19 cellular contexts compared by ENCODE assay signal in the genomic region with DNA sequence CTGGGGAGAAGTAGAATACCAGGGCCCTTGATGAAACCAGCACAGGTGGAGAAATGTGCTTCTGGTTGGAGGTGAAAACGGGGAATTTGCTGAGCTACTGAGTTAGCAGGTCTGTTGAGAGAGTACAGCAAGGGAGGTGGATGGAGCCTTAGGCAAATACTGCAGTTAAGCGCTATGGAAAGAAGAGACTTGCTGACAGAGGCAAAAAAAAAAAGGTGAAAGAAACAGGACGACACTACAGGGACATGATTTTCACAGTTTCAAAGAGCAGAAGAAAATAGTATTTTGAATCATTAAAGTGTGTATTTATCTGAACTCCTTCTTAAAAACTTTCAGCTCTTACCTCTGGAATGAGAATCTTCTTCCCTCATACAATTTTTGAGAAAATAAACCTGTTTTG.
A peak's percentile ranks its signal among the peaks of the same experiment; 100 is the strongest.
DNase-seq lines count a peak whose midpoint lies in the region; ATAC-seq, FAIRE-seq and TF ChIP-seq lines count a peak whose summit lies in the region.
"Had no signal": no experiment of that assay in that cellular context is flagged by ENCODE, and none has a peak within 500 bp of the region (broad histone marks: within the 10 kb centered on the region; RNA-seq: fewer than 3 reads in every experiment).

No MANE protein-coding gene starts in this region.

- H3K4me1 ChIP-seq in A549 (no peaks in the 10 kb centered on the region), K562 (replicated peaks in 1 of 2; ENCODE audit: control insufficient read depth in 2 of 2, insufficient read depth in 2 of 2, low read length in 2 of 2) (no peaks in the 10 kb centered on the region), transverse colon (no peaks in the 10 kb centered on the region)

- H3K27ac ChIP-seq in A549 (no peak overlapping the region), K562 (ENCODE audit: extremely low read depth, low read depth, low read length) (no peak overlapping the region), transverse colon (no peak overlapping the region)

- H3K36me3 ChIP-seq in K562 (ENCODE audit: control insufficient read depth, insufficient read depth, low read length) (no peaks in the 10 kb centered on the region), transverse colon (no peaks in the 10 kb centered on the region)

- H3K9ac ChIP-seq in K562 (ENCODE audit: insufficient read depth in 1 of 2, low read depth in 2 of 2, low read length in 2 of 2) = no peak overlapping the region

- H3K4me3 ChIP-seq in A549 = no peak overlapping the region
- no peak overlapping the region for H3K4me3 ChIP-seq in K562
- H3K4me3 ChIP-seq in transverse colon = no peak overlapping the region
- H3K4me3 ChIP-seq: GM23338 had no signal

- DNase-seq in A549 (ENCODE audit: low read depth in 1 of 2, low spot score in 1 of 2) (no peak), ELF-1 (ENCODE audit: low read depth, low spot score) (peak; percentile 28), K562 (ENCODE audit: extremely low read depth in 1 of 4, low spot score in 3 of 4) (no peak), transverse colon (no peak), NCI-H1930 (lab: John Stamatoyannopoulos, UW) (no peak)
- DNase-seq in stimulated activated CD4-positive, alpha-beta T cell treated with anti-CD3 and anti-CD28 coated beads, Interleukin-4, amount 100 ng/mL, for 1 hour = no peak
- DNase-seq: 8988T; C1 segment of cervical spinal cord; CD4-positive, alpha-beta memory T cell; DMS 273 treated with DMSO at 0.1 percent for 48 hours; DMS79; EL; GF-D8; H9 had no signal

- no peak for TF ChIP-seq EP300 in A549 (IDR thresholded peaks at IDR 0.05)
- no peak for TF ChIP-seq EP300 in K562 (IDR thresholded peaks at IDR 0.05; ENCODE audit: low read length)
- TF ChIP-seq EP300 in transverse colon (IDR thresholded peaks at IDR 0.05; ENCODE audit: low read depth) = no peak

- CTCF ChIA-PET in A549 (lab: Yijun Ruan, JAX) = interaction anchor here (0.6 to 0.7 kb wide), 3 partner anchors 380 to 1560 kb away, joined by 4 to 5 read pairs (median 4); no protein-coding TSS in a partner anchor
- CTCF ChIA-PET in K562 (lab: Yijun Ruan, JAX; ENCODE audit: low intra/inter-chr PET ratio) = interaction anchor here (0.6 kb wide), 1 partner anchor 518 kb away, joined by 3 read pairs; no protein-coding TSS in a partner anchor

- no peaks in the 10 kb centered on the region for H3K9me1 ChIP-seq in K562 (ENCODE audit: control insufficient read depth, insufficient read depth, low read length)

- TF ChIP-seq RAD21 in A549 (conservative IDR thresholded peaks at IDR 0.05 in 1 of 2, IDR thresholded peaks at IDR 0.05 in 1 of 2) (no peak), K562 (CRISPR knock-in tag; conservative IDR thresholded peaks at IDR 0.05 in 1 of 2, IDR thresholded peaks at IDR 0.05 in 1 of 2) (no peak)

- H4K20me1 ChIP-seq in K562 (replicated peaks; ENCODE audit: control insufficient read depth, insufficient read depth, low read length) = no peaks in the 10 kb centered on the region

- no peak for FAIRE-seq in A549 (lab: Jason Lieb, UNC)
- FAIRE-seq in K562 (lab: Jason Lieb, UNC) = no peak
- FAIRE-seq: D721Med, GM12891, GM18507 had no signal

- WGBS in A549 (ENCODE audit: missing lambda C conversion rate) = 41% methylated on average over 3 of the region's 3 CpGs
- WGBS in K562 (ENCODE audit: insufficient coverage, low coverage, missing lambda C conversion rate) = 0% methylated on average over 3 of the region's 3 CpGs
- WGBS in transverse colon (ENCODE audit: low coverage in 1 of 2), 2 donors = 58 to 72% methylated on average over 3 of the region's 3 CpGs

- H3K79me2 ChIP-seq in K562 (ENCODE audit: control insufficient read depth, insufficient read depth, low read length) = no peaks in the 10 kb centered on the region

- no peaks in the 10 kb centered on the region for H3K9me3 ChIP-seq in A549
- no peaks in the 10 kb centered on the region for H3K9me3 ChIP-seq in K562 (replicated peaks; ENCODE audit: control insufficient read depth, insufficient read depth, low read depth, low read length)
- no peaks in the 10 kb centered on the region for H3K9me3 ChIP-seq in transverse colon

- H3K27me3 ChIP-seq in K562 (ENCODE audit: control insufficient read depth in 2 of 2, insufficient read depth in 2 of 2, low read length in 2 of 2) = no peaks in the 10 kb centered on the region
- H3K27me3 ChIP-seq in transverse colon = no peaks in the 10 kb centered on the region

- no peak overlapping the region for H2AFZ ChIP-seq in K562 (ENCODE audit: low read depth, low read length)
- H2AFZ ChIP-seq: GM23338 had no signal

- intact Hi-C loops in K562 (cut with micrococcal nuclease) = no loop called here
- intact Hi-C loops in transverse colon (cut with DNase I; ENCODE audit: low total_unique reads) = no loop called here

- no TSS peak for BruUV-seq in K562 (replicated peaks; lab: Mats Ljungman, UMichigan)

- in situ Hi-C loops in K562 (cut with MboI) = no loop called here
- in situ Hi-C loops in transverse colon (cut with MboI; ENCODE audit: low pct_ligation_motif_present in 1 of 4, low pct_unique_long_range_greater_than_20kb in 1 of 4, low sequenced_read_pairs in 3 of 4) = no loop called here

- H3K4me2 ChIP-seq in A549 (no peak overlapping the region), K562 (ENCODE audit: insufficient read depth, low read length) (no peak overlapping the region)
- H3K4me2 ChIP-seq: GM23338 had no signal

- TF ChIP-seq POLR2A in A549 (IDR thresholded peaks at IDR 0.05; ENCODE audit: low read length) = no peak
- TF ChIP-seq POLR2A in K562 (conservative IDR thresholded peaks at IDR 0.05) = no peak
- TF ChIP-seq POLR2A in transverse colon (IDR thresholded peaks at IDR 0.05) = no peak

- no peak for TF ChIP-seq CTCF in A549 (IDR thresholded peaks at IDR 0.05)
- TF ChIP-seq CTCF in K562 (IDR thresholded peaks at IDR 0.05 in 2 of 3, conservative IDR thresholded peaks at IDR 0.05 in 1 of 3; ENCODE audit: insufficient read depth in 2 of 3, low read depth in 1 of 3, low read length in 3 of 3) = no peak
- no peak for TF ChIP-seq CTCF in transverse colon (IDR thresholded peaks at IDR 0.05)

- POLR2A ChIA-PET in A549 (lab: Yijun Ruan, JAX) (no interaction called here), K562 (lab: Yijun Ruan, JAX) (no interaction called here)

- ATAC-seq in A549 (no peak), K562 (no peak)
- ATAC-seq: GM23338, HCT116 had no signal

TF ChIP-seq in A549, 52 proteins besides CTCF, POLR2A, EP300 and RAD21:
- TF ChIP-seq EHMT2 (IDR thresholded peaks at IDR 0.05; ENCODE audit: low read depth) (no peak), POLR2AphosphoS2 (conservative IDR thresholded peaks at IDR 0.05; ENCODE audit: low read length) (no peak), CHD2 (IDR thresholded peaks at IDR 0.05; ENCODE audit: low read length, partially characterized antibody) (no peak), CBX8 (IDR thresholded peaks at IDR 0.05) (no peak), MAFK (IDR thresholded peaks at IDR 0.05; ENCODE audit: partially characterized antibody) (peak; percentile 61), MAX (IDR thresholded peaks at IDR 0.05) (no peak)
- TF ChIP-seq, protein P1, sequence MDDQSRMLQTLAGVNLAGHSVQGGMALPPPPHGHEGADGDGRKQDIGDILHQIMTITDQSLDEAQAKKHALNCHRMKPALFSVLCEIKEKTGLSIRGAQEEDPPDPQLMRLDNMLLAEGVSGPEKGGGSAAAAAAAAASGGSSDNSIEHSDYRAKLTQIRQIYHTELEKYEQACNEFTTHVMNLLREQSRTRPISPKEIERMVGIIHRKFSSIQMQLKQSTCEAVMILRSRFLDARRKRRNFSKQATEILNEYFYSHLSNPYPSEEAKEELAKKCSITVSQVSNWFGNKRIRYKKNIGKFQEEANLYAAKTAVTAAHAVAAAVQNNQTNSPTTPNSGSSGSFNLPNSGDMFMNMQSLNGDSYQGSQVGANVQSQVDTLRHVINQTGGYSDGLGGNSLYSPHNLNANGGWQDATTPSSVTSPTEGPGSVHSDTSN (IDR thresholded peaks at IDR 0.05) = no peak
TF ChIP-seq in A549: peak in this region for 1.

TF ChIP-seq in K562, 482 proteins besides CTCF, POLR2A, EP300 and RAD21:
- TF ChIP-seq NFATC3 (IDR thresholded peaks at IDR 0.05) (no peak), MAFF (IDR thresholded peaks at IDR 0.05; ENCODE audit: low read length) (0 out of 2 replicates have a peak, but pooled peaks have one; percentile 9), ZNF316 (IDR thresholded peaks at IDR 0.05) (peak; percentile 13; the same call in 1 of the 2 replicates)
- TF ChIP-seq, protein P2, sequence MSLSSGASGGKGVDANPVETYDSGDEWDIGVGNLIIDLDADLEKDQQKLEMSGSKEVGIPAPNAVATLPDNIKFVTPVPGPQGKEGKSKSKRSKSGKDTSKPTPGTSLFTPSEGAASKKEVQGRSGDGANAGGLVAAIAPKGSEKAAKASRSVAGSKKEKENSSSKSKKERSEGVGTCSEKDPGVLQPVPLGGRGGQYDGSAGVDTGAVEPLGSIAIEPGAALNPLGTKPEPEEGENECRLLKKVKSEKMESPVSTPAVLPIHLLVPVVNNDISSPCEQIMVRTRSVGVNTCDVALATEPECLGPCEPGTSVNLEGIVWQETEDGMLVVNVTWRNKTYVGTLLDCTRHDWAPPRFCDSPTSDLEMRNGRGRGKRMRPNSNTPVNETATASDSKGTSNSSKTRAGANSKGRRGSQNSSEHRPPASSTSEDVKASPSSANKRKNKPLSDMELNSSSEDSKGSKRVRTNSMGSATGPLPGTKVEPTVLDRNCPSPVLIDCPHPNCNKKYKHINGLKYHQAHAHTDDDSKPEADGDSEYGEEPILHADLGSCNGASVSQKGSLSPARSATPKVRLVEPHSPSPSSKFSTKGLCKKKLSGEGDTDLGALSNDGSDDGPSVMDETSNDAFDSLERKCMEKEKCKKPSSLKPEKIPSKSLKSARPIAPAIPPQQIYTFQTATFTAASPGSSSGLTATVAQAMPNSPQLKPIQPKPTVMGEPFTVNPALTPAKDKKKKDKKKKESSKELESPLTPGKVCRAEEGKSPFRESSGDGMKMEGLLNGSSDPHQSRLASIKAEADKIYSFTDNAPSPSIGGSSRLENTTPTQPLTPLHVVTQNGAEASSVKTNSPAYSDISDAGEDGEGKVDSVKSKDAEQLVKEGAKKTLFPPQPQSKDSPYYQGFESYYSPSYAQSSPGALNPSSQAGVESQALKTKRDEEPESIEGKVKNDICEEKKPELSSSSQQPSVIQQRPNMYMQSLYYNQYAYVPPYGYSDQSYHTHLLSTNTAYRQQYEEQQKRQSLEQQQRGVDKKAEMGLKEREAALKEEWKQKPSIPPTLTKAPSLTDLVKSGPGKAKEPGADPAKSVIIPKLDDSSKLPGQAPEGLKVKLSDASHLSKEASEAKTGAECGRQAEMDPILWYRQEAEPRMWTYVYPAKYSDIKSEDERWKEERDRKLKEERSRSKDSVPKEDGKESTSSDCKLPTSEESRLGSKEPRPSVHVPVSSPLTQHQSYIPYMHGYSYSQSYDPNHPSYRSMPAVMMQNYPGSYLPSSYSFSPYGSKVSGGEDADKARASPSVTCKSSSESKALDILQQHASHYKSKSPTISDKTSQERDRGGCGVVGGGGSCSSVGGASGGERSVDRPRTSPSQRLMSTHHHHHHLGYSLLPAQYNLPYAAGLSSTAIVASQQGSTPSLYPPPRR (CRISPR knock-in tag; IDR thresholded peaks at IDR 0.05; ENCODE audit: borderline replicate concordance) = no peak

Comparison
In these comparisons a context has a peak if more than half of its experiments do, and no peak if none do; other contexts are left out.
1. Of the 35 proteins assayed by ChIP-seq in both K562 and A549: peak only in K562: none; only in A549: MAFK; in both: none; in neither: 34.